Comparison of ENCODE assay signal across 8 cellular contexts in the genomic region with DNA sequence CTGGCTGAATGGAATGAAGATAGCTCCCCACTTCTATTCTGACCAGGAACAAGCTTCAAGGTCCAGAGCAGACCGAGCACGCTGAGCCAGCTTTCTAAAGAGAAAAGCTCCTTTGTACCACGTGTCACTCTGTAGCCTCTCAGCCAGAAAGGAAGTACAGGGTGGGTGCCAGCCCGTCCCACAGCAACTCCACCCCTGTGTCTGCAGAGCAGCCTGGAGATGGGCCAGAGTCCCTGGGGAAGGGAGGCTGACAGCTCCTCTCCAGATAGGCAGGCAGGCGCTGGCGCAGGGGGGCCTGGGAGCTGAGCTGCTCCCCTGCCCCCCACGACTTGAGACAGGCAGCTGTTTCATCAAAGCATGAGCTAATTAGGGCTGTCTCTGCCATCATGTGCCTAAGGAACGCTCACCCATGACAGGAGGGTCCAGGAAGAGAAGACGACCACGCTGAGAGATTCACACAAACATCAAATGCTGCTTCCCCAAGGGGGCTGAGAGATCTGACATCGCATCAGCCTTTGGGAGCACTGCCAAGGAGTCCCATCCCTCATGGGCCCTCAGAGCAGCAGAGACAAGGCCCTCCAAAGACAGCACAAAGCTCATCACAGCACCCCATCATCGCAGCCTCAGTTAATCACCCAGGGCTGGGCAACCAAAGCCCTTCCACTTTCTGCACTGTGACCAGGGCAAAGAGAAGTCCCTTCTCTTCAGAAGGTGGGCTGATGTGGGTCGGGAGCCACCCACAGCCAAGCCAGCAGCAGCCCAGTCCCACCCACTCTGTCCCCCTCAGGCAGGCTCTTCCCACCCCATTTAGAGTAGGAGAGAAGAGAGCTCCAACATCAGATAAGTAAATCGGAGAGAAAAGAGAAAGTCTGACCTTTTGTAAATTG.
DNase-seq lines count a peak whose midpoint lies in the region; ATAC-seq, FAIRE-seq and TF ChIP-seq lines count a peak whose summit lies in the region.

No MANE protein-coding gene starts in this region.

- peaks cover 38% of the 10 kb centered on the region for H3K4me1 ChIP-seq in skeletal muscle satellite cell (ENCODE audit: control insufficient read depth, insufficient read depth, low read length)

- ATAC-seq in GM21825 (IDR thresholded peaks at IDR 0.05; ENCODE audit: unreplicated experiment) (peak; percentile 75), HG03039 (IDR thresholded peaks at IDR 0.05; ENCODE audit: unreplicated experiment) (no peak)

- no peak for TF ChIP-seq CTCF in brain (conservative IDR thresholded peaks at IDR 0.05)

- no peaks in the 10 kb centered on the region for H3K9me3 ChIP-seq in skeletal muscle satellite cell (replicated peaks; ENCODE audit: low read length)

- peaks cover 88% of the 10 kb centered on the region for H3K4me1 Mint-ChIP-seq in brain

- peak; percentile 81 for FAIRE-seq in islet of Langerhans (lab: Jason Lieb, UNC)

- H3K9ac ChIP-seq in skeletal muscle satellite cell (ENCODE audit: low read depth, low read length) = no peak overlapping the region

- H3K27me3 ChIP-seq in skeletal muscle satellite cell (ENCODE audit: control insufficient read depth, insufficient read depth, low read length) = no peaks in the 10 kb centered on the region

- H3K4me3 ChIP-seq in skeletal muscle satellite cell (ENCODE audit: low read length) = no peak overlapping the region

- H3K27me3 Mint-ChIP-seq in brain = no peaks in the 10 kb centered on the region

- DNase-seq in DMS 273 treated with DMSO at 0.1 percent for 48 hours (lab: John Stamatoyannopoulos, UW) (peak; percentile 47), NCI-H446 (lab: John Stamatoyannopoulos, UW) (peak; percentile 81 to 96), NCI-H226 (no peak)

- H3K4me3 Mint-ChIP-seq in brain = peak overlapping the region; percentile 18 to 71 (median 62)

- H3K27ac Mint-ChIP-seq in brain = peak overlapping the region; percentile 96 to 100 (median 99)

- H3K36me3 Mint-ChIP-seq in brain = no peaks in the 10 kb centered on the region

- peak overlapping the region; percentile 41 for H3K4me2 ChIP-seq in skeletal muscle satellite cell (ENCODE audit: low read length)

- H3K9me3 Mint-ChIP-seq in brain = no peaks in the 10 kb centered on the region

- H3K36me3 ChIP-seq in skeletal muscle satellite cell (ENCODE audit: insufficient read depth, low read length) = peaks cover 3% of the 10 kb centered on the region
